ENCODE assay signal across 8 cellular contexts in genomic region chr3:121749276-121750086, GRCh38. TPM values are rescaled to one million over a fixed set of nuclear protein-coding genes. Genes with fewer than 3 reads are reported as not detected.
A peak's percentile ranks its signal among the peaks of the same experiment; 100 is the strongest.
DNase-seq lines count a peak whose midpoint lies in the region; ATAC-seq and TF ChIP-seq lines count a peak whose summit lies in the region.

Gene GOLGB1, minus strand, starts transcription at chr3:121749741. Its CDS starts 18,770 bp downstream, at chr3:121730971.

- H3K4me2 ChIP-seq in SK-N-SH, result peak within 1 kb of the TSS; percentile 84

- TF ChIP-seq EP300 in SK-N-SH (IDR thresholded peaks at IDR 0.05; ENCODE audit: borderline replicate concordance in 1 of 2, low read depth in 1 of 2, low read length in 1 of 2), result peak in 1 of 2 experiments; percentile 49; a peak in 1 of 4 replicates

- POLR2A ChIA-PET in GM10248 (lab: Yijun Ruan, JAX), result interaction anchor here (0.7 to 1.2 kb wide), 2 partner anchors 54 to 89 kb away, joined by 3 read pairs; partner anchors contain the start of gene HCLS1
- POLR2A ChIA-PET in SK-N-SH (lab: Yijun Ruan, JAX), result interaction anchor here (0.7 kb wide), 1 partner anchor 14 kb away, joined by 3 read pairs; no protein-coding TSS in a partner anchor

- H3K9me3 ChIP-seq in SK-N-SH (no peaks in the 10 kb centered on the region), testis (no peaks in the 10 kb centered on the region)

- H3K9me2 ChIP-seq in SK-N-SH, result no peaks in the 10 kb centered on the region

- H3K27ac ChIP-seq in SK-N-SH (ENCODE audit: low read depth in 2 of 2, low read length in 1 of 2), result peak within 1 kb of the TSS; percentile 88 to 92
- peak within 1 kb of the TSS; percentile 94 to 97 for H3K27ac ChIP-seq in testis

- H3K36me3 ChIP-seq in SK-N-SH (replicated peaks in 1 of 2; ENCODE audit: control insufficient read depth in 1 of 2, insufficient read depth in 2 of 2, low read length in 1 of 2) (peaks cover 3 to 7% of the 10 kb centered on the region in 2 experiments), testis (ENCODE audit: low read depth, missing control alignments) (no peaks in the 10 kb centered on the region)

- peak; percentile 92 for TF ChIP-seq POLR2A in testis (IDR thresholded peaks at IDR 0.05)

- TF ChIP-seq CTCF in GM10248 (IDR thresholded peaks at IDR 0.05; ENCODE audit: control extremely low read depth, extremely low read depth, low read depth, missing control alignments) (no peak), SK-N-SH (IDR thresholded peaks at IDR 0.05) (no peak), omental fat pad (IDR thresholded peaks at IDR 0.05) (no peak), testis (IDR thresholded peaks at IDR 0.05) (no peak)

- peak; percentile 98 for ATAC-seq in HG02610 (IDR thresholded peaks at IDR 0.05; ENCODE audit: unreplicated experiment)
- ATAC-seq in omental fat pad (ENCODE audit: low FRiP score), result peak; percentile 99

- H3F3A ChIP-seq in SK-N-SH (replicated peaks; ENCODE audit: insufficient read depth), result peaks cover 4% of the 10 kb centered on the region

- CTCF ChIA-PET in GM10248 (lab: Yijun Ruan, JAX) (interaction anchor here (0.8 to 1.4 kb wide), 2 partner anchors 27 to 246 kb away, joined by 3 read pairs; no protein-coding TSS in a partner anchor), SK-N-SH (lab: Yijun Ruan, JAX) (interaction anchor here (0.6 kb wide), 1 partner anchor 952 kb away, joined by 3 read pairs; no protein-coding TSS in a partner anchor)

- no peak for TF ChIP-seq RAD21 in SK-N-SH (IDR thresholded peaks at IDR 0.05; ENCODE audit: low read length)

- peaks cover 54% of the 10 kb centered on the region for H3K79me2 ChIP-seq in SK-N-SH (ENCODE audit: insufficient read depth)

- peak; percentile 96 for DNase-seq in GM10248 (ENCODE audit: extremely low spot score)
- DNase-seq in NCI-H1092 (lab: John Stamatoyannopoulos, UW), result peak; percentile 98
- DNase-seq in SK-N-SH, result peak; percentile 89
- peak; percentile 91 for DNase-seq in activated naive CD4-positive, alpha-beta T cell treated with anti-CD3 and anti-CD28 coated beads, Interleukin-2, amount 50 U/mL, for 16 hours
- DNase-seq in glomerular visceral epithelial cell (ENCODE audit: extremely low spot score), result peak; percentile 98
- peak; percentile 81 for DNase-seq in omental fat pad (ENCODE audit: low spot score)
- peak; percentile 99 for DNase-seq in testis

- WGBS in SK-N-SH (ENCODE audit: low lambda C conversion rate), result 1% methylated on average over 30 of the region's 51 CpGs
- 0% methylated on average over 36 to 41 of the region's 51 CpGs for WGBS in testis, 2 donors

- intact Hi-C loops in testis (cut with DNase I; ENCODE audit: low total_unique reads), result no loop called here

- H3K9ac ChIP-seq in SK-N-SH, result peak within 1 kb of the TSS; percentile 95

- H3K4me3 ChIP-seq in SK-N-SH (ENCODE audit: low read depth in 2 of 2, low read length in 1 of 2), result peak within 1 kb of the TSS; percentile 92 to 95
- H3K4me3 ChIP-seq in testis, result peak within 1 kb of the TSS; percentile 95 to 100

- H3K27me3 ChIP-seq in SK-N-SH (ENCODE audit: insufficient read depth), result no peaks in the 10 kb centered on the region
- H3K27me3 ChIP-seq in testis, result no peaks in the 10 kb centered on the region

- peaks cover 25% of the 10 kb centered on the region for H4K20me1 ChIP-seq in SK-N-SH (ENCODE audit: insufficient read depth)

- peak within 1 kb of the TSS; percentile 90 for H2AFZ ChIP-seq in SK-N-SH (ENCODE audit: low read depth)

- H3K4me1 ChIP-seq in SK-N-SH (ENCODE audit: control insufficient read depth in 1 of 2, insufficient read depth in 2 of 2, low read depth in 1 of 2, low read length in 1 of 2) (peaks cover 14 to 15% of the 10 kb centered on the region in 2 experiments; a peak in 3 of 4 replicates), testis (peaks cover 20% of the 10 kb centered on the region)

TF ChIP-seq in SK-N-SH, 30 proteins besides CTCF, POLR2A, EP300 and RAD21:
- no peak for TF ChIP-seq JUND (IDR thresholded peaks at IDR 0.05)
- peak; percentile 97 for TF ChIP-seq GABPA (IDR thresholded peaks at IDR 0.05; ENCODE audit: low read depth)
- peak; percentile 89 for TF ChIP-seq ELF1 (IDR thresholded peaks at IDR 0.05)
- peak; percentile 81 for TF ChIP-seq MXI1 (IDR thresholded peaks at IDR 0.05; ENCODE audit: low read depth, low read length)
- peak; percentile 94 for TF ChIP-seq CHD2 (IDR thresholded peaks at IDR 0.05; ENCODE audit: low read length, partially characterized antibody)
- peak; percentile 11; the same call in 1 of the 2 replicates for TF ChIP-seq USF1 (IDR thresholded peaks at IDR 0.05; ENCODE audit: borderline replicate concordance, low read depth)
- TF ChIP-seq POLR2AphosphoS5 (IDR thresholded peaks at IDR 0.05; ENCODE audit: low read depth, low read length), result peak; percentile 95
- peak; percentile 69 for TF ChIP-seq IRF3 (IDR thresholded peaks at IDR 0.05; ENCODE audit: low read depth, low read length)
- TF ChIP-seq RFX5 (IDR thresholded peaks at IDR 0.05; ENCODE audit: low read length), result peak; percentile 97
- 0 out of 2 replicates have a peak, but pooled peaks have one; percentile 15 for TF ChIP-seq REST (IDR thresholded peaks at IDR 0.05; ENCODE audit: low read depth, low read length)
- peak; percentile 36 for TF ChIP-seq TAF1 (IDR thresholded peaks at IDR 0.05; ENCODE audit: borderline replicate concordance, low read depth, low read length)
- TF ChIP-seq TCF12 (IDR thresholded peaks at IDR 0.05), result no peak
- no peak for TF ChIP-seq RCOR1 (IDR thresholded peaks at IDR 0.05; ENCODE audit: low read length)
- TF ChIP-seq MAX (IDR thresholded peaks at IDR 0.05; ENCODE audit: low read depth), result peak; percentile 38; the same call in 1 of the 2 replicates
- peak; percentile 61; the same call in 1 of the 2 replicates for TF ChIP-seq PBX3 (IDR thresholded peaks at IDR 0.05)
- TF ChIP-seq NFIC (IDR thresholded peaks at IDR 0.05; ENCODE audit: borderline replicate concordance), result no peak

RNA-seq across cellular contexts. Expression of gene GOLGB1, which starts in this region (rescaled TPM):
- polyA plus RNA-seq in SK-N-SH (2012; rRNA removed), result 10.3 and 15.4 TPM in 2 replicates
- 8.8 and 9.6 TPM in 2 replicates for polyA plus RNA-seq in SK-N-SH (2012; cell fraction: cytosol; rRNA removed)
- polyA plus RNA-seq in SK-N-SH (2012; cell fraction: nucleus; rRNA removed), result 34.5 and 40.9 TPM in 2 replicates
- 10 to 100 TPM; 56.6 to 68.5 (median 57.5) TPM for total RNA-seq in omental fat pad
- 10 to 100 TPM; 72.3 to 72.5 TPM for total RNA-seq in testis
- 11.5 TPM for polyA plus RNA-seq in testis (ENCODE audit: insufficient read depth, low read depth, low replicate concordance)

Comparison
In these comparisons a context has a peak if more than half of its experiments do, and no peak if none do; other contexts are left out.
1. Peak in every context shown above with its lines: DNase-seq, ATAC-seq, H3K4me3 ChIP-seq and H3K27ac ChIP-seq.